In the genomic region with DNA sequence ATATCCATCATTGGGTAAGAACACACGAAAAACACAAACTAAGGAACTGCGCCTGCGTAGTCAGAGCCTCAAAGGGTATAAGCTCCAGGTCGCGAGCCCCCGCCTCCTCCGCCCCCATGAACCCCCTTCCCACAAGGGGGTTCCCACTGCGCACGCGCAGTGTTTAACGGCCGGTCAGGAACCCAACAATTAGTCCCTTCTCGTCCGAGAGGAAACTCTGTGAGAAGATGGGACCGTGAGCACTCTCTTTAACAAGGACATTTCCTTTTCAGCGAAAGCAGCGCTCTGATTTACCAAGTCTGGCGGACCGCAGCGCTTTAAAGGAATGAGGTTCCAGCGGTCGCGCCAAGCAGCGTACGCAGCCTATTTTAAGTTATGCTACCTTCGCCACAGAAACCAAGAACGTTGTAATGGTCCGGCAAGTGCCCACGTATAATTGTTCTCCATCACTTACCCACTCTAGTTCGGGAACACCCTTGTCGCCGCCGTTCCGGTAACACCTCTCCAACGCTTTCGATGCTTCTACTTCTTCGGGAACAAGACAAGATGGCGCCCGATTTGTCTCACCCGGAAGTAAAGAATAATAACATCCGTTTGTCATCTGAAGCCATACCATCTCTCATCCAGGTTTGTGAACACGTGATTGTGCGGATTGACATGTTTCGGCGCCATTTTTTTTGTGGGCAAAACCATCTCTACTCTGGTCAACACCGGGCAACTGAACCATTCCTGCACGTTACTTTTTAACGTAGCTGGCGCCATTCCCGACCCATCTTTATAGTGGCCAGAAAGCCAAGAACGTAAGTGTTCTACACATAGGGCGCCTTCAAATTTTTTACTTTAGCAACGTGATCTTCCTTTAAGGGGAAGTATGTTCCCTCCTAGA, we compare ENCODE assay signal across 1 cellular context.
TF ChIP-seq lines count a peak whose summit lies in the region.

A gene with protein sequence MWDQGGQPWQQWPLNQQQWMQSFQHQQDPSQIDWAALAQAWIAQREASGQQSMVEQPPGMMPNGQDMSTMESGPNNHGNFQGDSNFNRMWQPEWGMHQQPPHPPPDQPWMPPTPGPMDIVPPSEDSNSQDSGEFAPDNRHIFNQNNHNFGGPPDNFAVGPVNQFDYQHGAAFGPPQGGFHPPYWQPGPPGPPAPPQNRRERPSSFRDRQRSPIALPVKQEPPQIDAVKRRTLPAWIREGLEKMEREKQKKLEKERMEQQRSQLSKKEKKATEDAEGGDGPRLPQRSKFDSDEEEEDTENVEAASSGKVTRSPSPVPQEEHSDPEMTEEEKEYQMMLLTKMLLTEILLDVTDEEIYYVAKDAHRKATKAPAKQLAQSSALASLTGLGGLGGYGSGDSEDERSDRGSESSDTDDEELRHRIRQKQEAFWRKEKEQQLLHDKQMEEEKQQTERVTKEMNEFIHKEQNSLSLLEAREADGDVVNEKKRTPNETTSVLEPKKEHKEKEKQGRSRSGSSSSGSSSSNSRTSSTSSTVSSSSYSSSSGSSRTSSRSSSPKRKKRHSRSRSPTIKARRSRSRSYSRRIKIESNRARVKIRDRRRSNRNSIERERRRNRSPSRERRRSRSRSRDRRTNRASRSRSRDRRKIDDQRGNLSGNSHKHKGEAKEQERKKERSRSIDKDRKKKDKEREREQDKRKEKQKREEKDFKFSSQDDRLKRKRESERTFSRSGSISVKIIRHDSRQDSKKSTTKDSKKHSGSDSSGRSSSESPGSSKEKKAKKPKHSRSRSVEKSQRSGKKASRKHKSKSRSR (minus strand): TSS at position 548 of the 886 bp plus-strand sequence. CDS start 10,649 bp downstream, outside the sequence.

TF ChIP-seq in K562, 482 proteins besides CTCF, POLR2A, EP300 and RAD21 (continued from another document and continues in another):
- TF ChIP-seq, protein P1, sequence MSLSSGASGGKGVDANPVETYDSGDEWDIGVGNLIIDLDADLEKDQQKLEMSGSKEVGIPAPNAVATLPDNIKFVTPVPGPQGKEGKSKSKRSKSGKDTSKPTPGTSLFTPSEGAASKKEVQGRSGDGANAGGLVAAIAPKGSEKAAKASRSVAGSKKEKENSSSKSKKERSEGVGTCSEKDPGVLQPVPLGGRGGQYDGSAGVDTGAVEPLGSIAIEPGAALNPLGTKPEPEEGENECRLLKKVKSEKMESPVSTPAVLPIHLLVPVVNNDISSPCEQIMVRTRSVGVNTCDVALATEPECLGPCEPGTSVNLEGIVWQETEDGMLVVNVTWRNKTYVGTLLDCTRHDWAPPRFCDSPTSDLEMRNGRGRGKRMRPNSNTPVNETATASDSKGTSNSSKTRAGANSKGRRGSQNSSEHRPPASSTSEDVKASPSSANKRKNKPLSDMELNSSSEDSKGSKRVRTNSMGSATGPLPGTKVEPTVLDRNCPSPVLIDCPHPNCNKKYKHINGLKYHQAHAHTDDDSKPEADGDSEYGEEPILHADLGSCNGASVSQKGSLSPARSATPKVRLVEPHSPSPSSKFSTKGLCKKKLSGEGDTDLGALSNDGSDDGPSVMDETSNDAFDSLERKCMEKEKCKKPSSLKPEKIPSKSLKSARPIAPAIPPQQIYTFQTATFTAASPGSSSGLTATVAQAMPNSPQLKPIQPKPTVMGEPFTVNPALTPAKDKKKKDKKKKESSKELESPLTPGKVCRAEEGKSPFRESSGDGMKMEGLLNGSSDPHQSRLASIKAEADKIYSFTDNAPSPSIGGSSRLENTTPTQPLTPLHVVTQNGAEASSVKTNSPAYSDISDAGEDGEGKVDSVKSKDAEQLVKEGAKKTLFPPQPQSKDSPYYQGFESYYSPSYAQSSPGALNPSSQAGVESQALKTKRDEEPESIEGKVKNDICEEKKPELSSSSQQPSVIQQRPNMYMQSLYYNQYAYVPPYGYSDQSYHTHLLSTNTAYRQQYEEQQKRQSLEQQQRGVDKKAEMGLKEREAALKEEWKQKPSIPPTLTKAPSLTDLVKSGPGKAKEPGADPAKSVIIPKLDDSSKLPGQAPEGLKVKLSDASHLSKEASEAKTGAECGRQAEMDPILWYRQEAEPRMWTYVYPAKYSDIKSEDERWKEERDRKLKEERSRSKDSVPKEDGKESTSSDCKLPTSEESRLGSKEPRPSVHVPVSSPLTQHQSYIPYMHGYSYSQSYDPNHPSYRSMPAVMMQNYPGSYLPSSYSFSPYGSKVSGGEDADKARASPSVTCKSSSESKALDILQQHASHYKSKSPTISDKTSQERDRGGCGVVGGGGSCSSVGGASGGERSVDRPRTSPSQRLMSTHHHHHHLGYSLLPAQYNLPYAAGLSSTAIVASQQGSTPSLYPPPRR (CRISPR knock-in tag; IDR thresholded peaks at IDR 0.05; ENCODE audit: borderline replicate concordance): no peak
- TF ChIP-seq ZNF232 (CRISPR knock-in tag; IDR thresholded peaks at IDR 0.05) (no peak; the same call in 1 of the 2 replicates), NCOR1 (IDR thresholded peaks at IDR 0.05) (no peak), MYC (IDR thresholded peaks at IDR 0.05; ENCODE audit: low read depth, low read length) (peak; percentile 88), MYC (CRISPR knock-in tag; IDR thresholded peaks at IDR 0.05; ENCODE audit: borderline replicate concordance, low read depth) (0 out of 2 replicates have a peak, but pooled peaks have one; percentile 72), SMAD2 (IDR thresholded peaks at IDR 0.05; ENCODE audit: low read depth, low read length) (no peak), SIRT6 (IDR thresholded peaks at IDR 0.05; ENCODE audit: low read depth, low read length) (no peak), SPI1 (IDR thresholded peaks at IDR 0.05; ENCODE audit: borderline replicate concordance, low read depth, low read length) (no peak), PML (IDR thresholded peaks at IDR 0.05; ENCODE audit: low read length) (peak; percentile 73)
- TF ChIP-seq, protein P2, sequence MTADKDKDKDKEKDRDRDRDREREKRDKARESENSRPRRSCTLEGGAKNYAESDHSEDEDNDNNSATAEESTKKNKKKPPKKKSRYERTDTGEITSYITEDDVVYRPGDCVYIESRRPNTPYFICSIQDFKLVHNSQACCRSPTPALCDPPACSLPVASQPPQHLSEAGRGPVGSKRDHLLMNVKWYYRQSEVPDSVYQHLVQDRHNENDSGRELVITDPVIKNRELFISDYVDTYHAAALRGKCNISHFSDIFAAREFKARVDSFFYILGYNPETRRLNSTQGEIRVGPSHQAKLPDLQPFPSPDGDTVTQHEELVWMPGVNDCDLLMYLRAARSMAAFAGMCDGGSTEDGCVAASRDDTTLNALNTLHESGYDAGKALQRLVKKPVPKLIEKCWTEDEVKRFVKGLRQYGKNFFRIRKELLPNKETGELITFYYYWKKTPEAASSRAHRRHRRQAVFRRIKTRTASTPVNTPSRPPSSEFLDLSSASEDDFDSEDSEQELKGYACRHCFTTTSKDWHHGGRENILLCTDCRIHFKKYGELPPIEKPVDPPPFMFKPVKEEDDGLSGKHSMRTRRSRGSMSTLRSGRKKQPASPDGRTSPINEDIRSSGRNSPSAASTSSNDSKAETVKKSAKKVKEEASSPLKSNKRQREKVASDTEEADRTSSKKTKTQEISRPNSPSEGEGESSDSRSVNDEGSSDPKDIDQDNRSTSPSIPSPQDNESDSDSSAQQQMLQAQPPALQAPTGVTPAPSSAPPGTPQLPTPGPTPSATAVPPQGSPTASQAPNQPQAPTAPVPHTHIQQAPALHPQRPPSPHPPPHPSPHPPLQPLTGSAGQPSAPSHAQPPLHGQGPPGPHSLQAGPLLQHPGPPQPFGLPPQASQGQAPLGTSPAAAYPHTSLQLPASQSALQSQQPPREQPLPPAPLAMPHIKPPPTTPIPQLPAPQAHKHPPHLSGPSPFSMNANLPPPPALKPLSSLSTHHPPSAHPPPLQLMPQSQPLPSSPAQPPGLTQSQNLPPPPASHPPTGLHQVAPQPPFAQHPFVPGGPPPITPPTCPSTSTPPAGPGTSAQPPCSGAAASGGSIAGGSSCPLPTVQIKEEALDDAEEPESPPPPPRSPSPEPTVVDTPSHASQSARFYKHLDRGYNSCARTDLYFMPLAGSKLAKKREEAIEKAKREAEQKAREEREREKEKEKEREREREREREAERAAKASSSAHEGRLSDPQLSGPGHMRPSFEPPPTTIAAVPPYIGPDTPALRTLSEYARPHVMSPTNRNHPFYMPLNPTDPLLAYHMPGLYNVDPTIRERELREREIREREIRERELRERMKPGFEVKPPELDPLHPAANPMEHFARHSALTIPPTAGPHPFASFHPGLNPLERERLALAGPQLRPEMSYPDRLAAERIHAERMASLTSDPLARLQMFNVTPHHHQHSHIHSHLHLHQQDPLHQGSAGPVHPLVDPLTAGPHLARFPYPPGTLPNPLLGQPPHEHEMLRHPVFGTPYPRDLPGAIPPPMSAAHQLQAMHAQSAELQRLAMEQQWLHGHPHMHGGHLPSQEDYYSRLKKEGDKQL (CRISPR knock-in tag; IDR thresholded peaks at IDR 0.05; ENCODE audit: borderline replicate concordance): no peak
- TF ChIP-seq, protein P3, sequence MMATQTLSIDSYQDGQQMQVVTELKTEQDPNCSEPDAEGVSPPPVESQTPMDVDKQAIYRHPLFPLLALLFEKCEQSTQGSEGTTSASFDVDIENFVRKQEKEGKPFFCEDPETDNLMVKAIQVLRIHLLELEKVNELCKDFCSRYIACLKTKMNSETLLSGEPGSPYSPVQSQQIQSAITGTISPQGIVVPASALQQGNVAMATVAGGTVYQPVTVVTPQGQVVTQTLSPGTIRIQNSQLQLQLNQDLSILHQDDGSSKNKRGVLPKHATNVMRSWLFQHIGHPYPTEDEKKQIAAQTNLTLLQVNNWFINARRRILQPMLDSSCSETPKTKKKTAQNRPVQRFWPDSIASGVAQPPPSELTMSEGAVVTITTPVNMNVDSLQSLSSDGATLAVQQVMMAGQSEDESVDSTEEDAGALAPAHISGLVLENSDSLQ (IDR thresholded peaks at IDR 0.05): peak; percentile 91
- TF ChIP-seq, protein P4, sequence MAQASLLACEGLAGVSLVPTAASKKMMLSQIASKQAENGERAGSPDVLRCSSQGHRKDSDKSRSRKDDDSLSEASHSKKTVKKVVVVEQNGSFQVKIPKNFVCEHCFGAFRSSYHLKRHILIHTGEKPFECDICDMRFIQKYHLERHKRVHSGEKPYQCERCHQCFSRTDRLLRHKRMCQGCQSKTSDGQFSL (CRISPR knock-in tag; IDR thresholded peaks at IDR 0.05): no peak
- TF ChIP-seq, protein P4 (tag; IDR thresholded peaks at IDR 0.05): no peak
- TF ChIP-seq, protein P5, sequence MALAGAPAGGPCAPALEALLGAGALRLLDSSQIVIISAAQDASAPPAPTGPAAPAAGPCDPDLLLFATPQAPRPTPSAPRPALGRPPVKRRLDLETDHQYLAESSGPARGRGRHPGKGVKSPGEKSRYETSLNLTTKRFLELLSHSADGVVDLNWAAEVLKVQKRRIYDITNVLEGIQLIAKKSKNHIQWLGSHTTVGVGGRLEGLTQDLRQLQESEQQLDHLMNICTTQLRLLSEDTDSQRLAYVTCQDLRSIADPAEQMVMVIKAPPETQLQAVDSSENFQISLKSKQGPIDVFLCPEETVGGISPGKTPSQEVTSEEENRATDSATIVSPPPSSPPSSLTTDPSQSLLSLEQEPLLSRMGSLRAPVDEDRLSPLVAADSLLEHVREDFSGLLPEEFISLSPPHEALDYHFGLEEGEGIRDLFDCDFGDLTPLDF (CRISPR knock-in tag; IDR thresholded peaks at IDR 0.05): no peak
- TF ChIP-seq, protein P6, sequence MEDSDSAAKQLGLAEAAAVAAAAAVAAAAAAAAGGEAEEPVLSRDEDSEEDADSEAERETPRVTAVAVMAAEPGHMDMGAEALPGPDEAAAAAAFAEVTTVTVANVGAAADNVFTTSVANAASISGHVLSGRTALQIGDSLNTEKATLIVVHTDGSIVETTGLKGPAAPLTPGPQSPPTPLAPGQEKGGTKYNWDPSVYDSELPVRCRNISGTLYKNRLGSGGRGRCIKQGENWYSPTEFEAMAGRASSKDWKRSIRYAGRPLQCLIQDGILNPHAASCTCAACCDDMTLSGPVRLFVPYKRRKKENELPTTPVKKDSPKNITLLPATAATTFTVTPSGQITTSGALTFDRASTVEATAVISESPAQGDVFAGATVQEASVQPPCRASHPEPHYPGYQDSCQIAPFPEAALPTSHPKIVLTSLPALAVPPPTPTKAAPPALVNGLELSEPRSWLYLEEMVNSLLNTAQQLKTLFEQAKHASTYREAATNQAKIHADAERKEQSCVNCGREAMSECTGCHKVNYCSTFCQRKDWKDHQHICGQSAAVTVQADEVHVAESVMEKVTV (CRISPR knock-in tag; IDR thresholded peaks at IDR 0.05): no peak
